ENCODE assay signal across 2 cellular contexts in the genomic region with DNA sequence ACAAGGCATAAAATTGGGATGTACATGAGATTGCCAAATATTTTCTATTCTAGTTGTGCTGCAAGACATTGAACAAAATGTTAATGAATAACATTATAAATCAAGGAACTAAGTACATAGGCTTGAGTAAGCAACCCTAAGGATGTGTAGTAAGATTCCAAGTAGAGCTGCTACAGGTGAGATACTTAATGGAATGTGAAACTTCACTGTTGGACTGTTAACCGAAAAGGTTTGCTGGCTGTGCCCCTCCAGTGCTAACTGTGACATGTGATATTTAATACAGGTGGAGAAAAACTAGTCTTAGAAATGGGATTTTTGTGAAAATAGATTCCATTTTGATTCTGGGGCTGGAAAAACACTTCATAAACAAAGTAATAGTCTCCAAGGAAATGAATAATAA.
TF ChIP-seq lines count a peak whose summit lies in the region.

No MANE protein-coding gene starts in this region.

TF ChIP-seq in HepG2, 621 proteins besides CTCF, POLR2A, EP300 and RAD21:
- no peak for TF ChIP-seq ZNF441 (CRISPR knock-in tag; IDR thresholded peaks at IDR 0.05; ENCODE audit: borderline replicate concordance)
- no peak for TF ChIP-seq ZC3H4 (CRISPR knock-in tag; IDR thresholded peaks at IDR 0.05; ENCODE audit: borderline replicate concordance)
- TF ChIP-seq DMAP1 (CRISPR knock-in tag; IDR thresholded peaks at IDR 0.05) = no peak
- no peak for TF ChIP-seq NFE2L2 (IDR thresholded peaks at IDR 0.05; ENCODE audit: low read length)
- TF ChIP-seq PTBP1 (IDR thresholded peaks at IDR 0.05; ENCODE audit: low read depth, low read length, poor library complexity, severe bottlenecking) = no peak
- no peak for TF ChIP-seq PHF8 (CRISPR knock-in tag; IDR thresholded peaks at IDR 0.05)
- TF ChIP-seq, protein P1, sequence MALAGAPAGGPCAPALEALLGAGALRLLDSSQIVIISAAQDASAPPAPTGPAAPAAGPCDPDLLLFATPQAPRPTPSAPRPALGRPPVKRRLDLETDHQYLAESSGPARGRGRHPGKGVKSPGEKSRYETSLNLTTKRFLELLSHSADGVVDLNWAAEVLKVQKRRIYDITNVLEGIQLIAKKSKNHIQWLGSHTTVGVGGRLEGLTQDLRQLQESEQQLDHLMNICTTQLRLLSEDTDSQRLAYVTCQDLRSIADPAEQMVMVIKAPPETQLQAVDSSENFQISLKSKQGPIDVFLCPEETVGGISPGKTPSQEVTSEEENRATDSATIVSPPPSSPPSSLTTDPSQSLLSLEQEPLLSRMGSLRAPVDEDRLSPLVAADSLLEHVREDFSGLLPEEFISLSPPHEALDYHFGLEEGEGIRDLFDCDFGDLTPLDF (CRISPR knock-in tag; IDR thresholded peaks at IDR 0.05) = no peak

TF ChIP-seq in K562, 482 proteins besides CTCF, POLR2A, EP300 and RAD21:
- no peak for TF ChIP-seq SMARCA5 (IDR thresholded peaks at IDR 0.05)
- no peak for TF ChIP-seq CBFA2T3 (IDR thresholded peaks at IDR 0.05)
- no peak for TF ChIP-seq DNMT1 (IDR thresholded peaks at IDR 0.05)
- TF ChIP-seq SUPT5H (IDR thresholded peaks at IDR 0.05) = peak; percentile 21; the same call in 1 of the 2 replicates
- TF ChIP-seq, protein P2, sequence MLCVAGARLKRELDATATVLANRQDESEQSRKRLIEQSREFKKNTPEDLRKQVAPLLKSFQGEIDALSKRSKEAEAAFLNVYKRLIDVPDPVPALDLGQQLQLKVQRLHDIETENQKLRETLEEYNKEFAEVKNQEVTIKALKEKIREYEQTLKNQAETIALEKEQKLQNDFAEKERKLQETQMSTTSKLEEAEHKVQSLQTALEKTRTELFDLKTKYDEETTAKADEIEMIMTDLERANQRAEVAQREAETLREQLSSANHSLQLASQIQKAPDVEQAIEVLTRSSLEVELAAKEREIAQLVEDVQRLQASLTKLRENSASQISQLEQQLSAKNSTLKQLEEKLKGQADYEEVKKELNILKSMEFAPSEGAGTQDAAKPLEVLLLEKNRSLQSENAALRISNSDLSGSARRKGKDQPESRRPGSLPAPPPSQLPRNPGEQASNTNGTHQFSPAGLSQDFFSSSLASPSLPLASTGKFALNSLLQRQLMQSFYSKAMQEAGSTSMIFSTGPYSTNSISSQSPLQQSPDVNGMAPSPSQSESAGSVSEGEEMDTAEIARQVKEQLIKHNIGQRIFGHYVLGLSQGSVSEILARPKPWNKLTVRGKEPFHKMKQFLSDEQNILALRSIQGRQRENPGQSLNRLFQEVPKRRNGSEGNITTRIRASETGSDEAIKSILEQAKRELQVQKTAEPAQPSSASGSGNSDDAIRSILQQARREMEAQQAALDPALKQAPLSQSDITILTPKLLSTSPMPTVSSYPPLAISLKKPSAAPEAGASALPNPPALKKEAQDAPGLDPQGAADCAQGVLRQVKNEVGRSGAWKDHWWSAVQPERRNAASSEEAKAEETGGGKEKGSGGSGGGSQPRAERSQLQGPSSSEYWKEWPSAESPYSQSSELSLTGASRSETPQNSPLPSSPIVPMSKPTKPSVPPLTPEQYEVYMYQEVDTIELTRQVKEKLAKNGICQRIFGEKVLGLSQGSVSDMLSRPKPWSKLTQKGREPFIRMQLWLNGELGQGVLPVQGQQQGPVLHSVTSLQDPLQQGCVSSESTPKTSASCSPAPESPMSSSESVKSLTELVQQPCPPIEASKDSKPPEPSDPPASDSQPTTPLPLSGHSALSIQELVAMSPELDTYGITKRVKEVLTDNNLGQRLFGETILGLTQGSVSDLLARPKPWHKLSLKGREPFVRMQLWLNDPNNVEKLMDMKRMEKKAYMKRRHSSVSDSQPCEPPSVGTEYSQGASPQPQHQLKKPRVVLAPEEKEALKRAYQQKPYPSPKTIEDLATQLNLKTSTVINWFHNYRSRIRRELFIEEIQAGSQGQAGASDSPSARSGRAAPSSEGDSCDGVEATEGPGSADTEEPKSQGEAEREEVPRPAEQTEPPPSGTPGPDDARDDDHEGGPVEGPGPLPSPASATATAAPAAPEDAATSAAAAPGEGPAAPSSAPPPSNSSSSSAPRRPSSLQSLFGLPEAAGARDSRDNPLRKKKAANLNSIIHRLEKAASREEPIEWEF (CRISPR knock-in tag; IDR thresholded peaks at IDR 0.05) = no peak
- TF ChIP-seq, protein P3, sequence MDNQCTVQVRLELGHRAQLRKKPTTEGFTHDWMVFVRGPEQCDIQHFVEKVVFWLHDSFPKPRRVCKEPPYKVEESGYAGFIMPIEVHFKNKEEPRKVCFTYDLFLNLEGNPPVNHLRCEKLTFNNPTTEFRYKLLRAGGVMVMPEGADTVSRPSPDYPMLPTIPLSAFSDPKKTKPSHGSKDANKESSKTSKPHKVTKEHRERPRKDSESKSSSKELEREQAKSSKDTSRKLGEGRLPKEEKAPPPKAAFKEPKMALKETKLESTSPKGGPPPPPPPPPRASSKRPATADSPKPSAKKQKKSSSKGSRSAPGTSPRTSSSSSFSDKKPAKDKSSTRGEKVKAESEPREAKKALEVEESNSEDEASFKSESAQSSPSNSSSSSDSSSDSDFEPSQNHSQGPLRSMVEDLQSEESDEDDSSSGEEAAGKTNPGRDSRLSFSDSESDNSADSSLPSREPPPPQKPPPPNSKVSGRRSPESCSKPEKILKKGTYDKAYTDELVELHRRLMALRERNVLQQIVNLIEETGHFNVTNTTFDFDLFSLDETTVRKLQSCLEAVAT (IDR thresholded peaks at IDR 0.05) = no peak
- no peak for TF ChIP-seq E2F3 (CRISPR knock-in tag; IDR thresholded peaks at IDR 0.05)
